2 cellular contexts compared by ENCODE assay signal in genomic region chr3:153172796-153173757, GRCh38.
TF ChIP-seq lines count a peak whose summit lies in the region.

No MANE protein-coding gene starts in this region.

TF ChIP-seq in A549, 52 proteins besides CTCF, POLR2A, EP300 and RAD21:
- TF ChIP-seq HOXA7 (CRISPR knock-in tag; IDR thresholded peaks at IDR 0.05) = no peak
- no peak for TF ChIP-seq RARB (CRISPR knock-in tag; IDR thresholded peaks at IDR 0.05)
- no peak for TF ChIP-seq FOXS1 (CRISPR knock-in tag; IDR thresholded peaks at IDR 0.05)
- TF ChIP-seq NR3C1 (IDR thresholded peaks at IDR 0.05) = no peak
- TF ChIP-seq, protein P1, sequence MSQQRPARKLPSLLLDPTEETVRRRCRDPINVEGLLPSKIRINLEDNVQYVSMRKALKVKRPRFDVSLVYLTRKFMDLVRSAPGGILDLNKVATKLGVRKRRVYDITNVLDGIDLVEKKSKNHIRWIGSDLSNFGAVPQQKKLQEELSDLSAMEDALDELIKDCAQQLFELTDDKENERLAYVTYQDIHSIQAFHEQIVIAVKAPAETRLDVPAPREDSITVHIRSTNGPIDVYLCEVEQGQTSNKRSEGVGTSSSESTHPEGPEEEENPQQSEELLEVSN (IDR thresholded peaks at IDR 0.05; ENCODE audit: borderline replicate concordance, low read depth) = no peak

TF ChIP-seq in GM12891, 5 proteins besides CTCF, POLR2A, EP300 and RAD21:
- TF ChIP-seq TAF1 (IDR thresholded peaks at IDR 0.05; ENCODE audit: low read depth, low read length) (no peak), POLR2AphosphoS5 (IDR thresholded peaks at IDR 0.05; ENCODE audit: low read depth, low read length) (no peak)
